32 cellular contexts compared by ENCODE assay signal in the genomic region with DNA sequence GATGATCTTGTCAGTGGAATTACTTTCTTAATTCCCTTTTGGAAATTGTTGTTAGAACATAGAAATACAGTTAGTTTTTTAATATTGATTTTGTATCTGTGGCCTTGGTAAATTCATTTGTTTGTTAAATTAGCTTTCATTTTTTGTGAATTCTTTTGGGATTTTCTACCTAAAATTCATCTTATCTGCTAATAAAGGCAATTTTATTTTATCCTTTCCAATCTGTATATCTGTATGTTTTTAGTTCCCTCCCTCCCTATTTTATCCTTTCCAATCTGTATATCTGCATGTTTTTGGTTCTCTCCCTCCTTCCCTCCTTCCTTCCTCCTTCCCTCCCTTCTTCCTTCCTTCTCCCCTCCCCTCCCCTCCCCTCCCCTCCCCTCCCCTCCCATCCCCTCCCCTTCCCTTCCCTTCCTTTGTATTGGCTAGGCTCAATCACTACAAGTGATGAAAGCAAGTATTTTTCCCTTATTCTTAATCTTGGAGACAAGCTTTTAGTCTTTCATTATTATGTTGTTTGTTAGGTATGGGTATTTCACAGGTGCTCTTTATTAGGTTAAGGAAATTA.
A peak's percentile ranks its signal among the peaks of the same experiment; 100 is the strongest.
DNase-seq lines count a peak whose midpoint lies in the region; ATAC-seq, FAIRE-seq and TF ChIP-seq lines count a peak whose summit lies in the region.
"Had no signal": no experiment of that assay in that cellular context is flagged by ENCODE, and none has a peak within 500 bp of the region (broad histone marks: within the 10 kb centered on the region; RNA-seq: fewer than 3 reads in every experiment).

No MANE protein-coding gene starts in this region.

- TF ChIP-seq POLR2A in HepG2 (IDR thresholded peaks at IDR 0.05; ENCODE audit: insufficient read depth in 1 of 2, low read depth in 2 of 2, low read length in 2 of 2), result no peak
- TF ChIP-seq POLR2A in right lobe of liver (IDR thresholded peaks at IDR 0.05), result no peak
- no peak for TF ChIP-seq POLR2A in K562 (conservative IDR thresholded peaks at IDR 0.05)
- TF ChIP-seq POLR2A in transverse colon (IDR thresholded peaks at IDR 0.05), result no peak

- no peak for DNase-seq in HepG2 (ENCODE audit: low spot score)
- DNase-seq in right lobe of liver, result no peak
- DNase-seq in K562 (ENCODE audit: extremely low read depth in 1 of 4, low spot score in 3 of 4), result no peak
- DNase-seq in OCI-M2 (lab: John Stamatoyannopoulos, UW; ENCODE audit: unreplicated experiment), result no peak
- DNase-seq in transverse colon, result no peak
- DNase-seq: 8988T; ACHN; AML-193; BE2C; C1 segment of cervical spinal cord; Caco-2; Calu3; CD4-positive, alpha-beta memory T cell; CD4-positive, alpha-beta T cell; CD4-positive, CD25-positive, alpha-beta regulatory T cell; CD8-positive, alpha-beta memory T cell; CD8-positive, alpha-beta T cell; COR-L47; DMS 273 treated with DMSO at 0.1 percent for 48 hours; DMS153; DMS53; DMS79; DMS79 treated with DMSO at 0.1 percent for 48 hours; DND-41; EL had no signal

- H2AFZ ChIP-seq in HepG2 (ENCODE audit: low read length) (no peak overlapping the region), K562 (ENCODE audit: low read depth, low read length) (no peak overlapping the region)

- BruUV-seq in HepG2 (replicated peaks; lab: Mats Ljungman, UMichigan) (no TSS peak), K562 (replicated peaks; lab: Mats Ljungman, UMichigan) (no TSS peak)

- no peak for FAIRE-seq in HepG2 (lab: Jason Lieb, UNC)
- FAIRE-seq in A204.1 (lab: Jason Lieb, UNC), result peak; percentile 41
- no peak for FAIRE-seq in K562 (lab: Jason Lieb, UNC)
- FAIRE-seq: A549, D721Med had no signal

- H3K4me3 ChIP-seq in HepG2 (replicated peaks in 1 of 3; ENCODE audit: insufficient read depth in 1 of 3, low read depth in 2 of 3, low read length in 3 of 3) (no peak overlapping the region), right lobe of liver (no peak overlapping the region), K562 (no peak overlapping the region), transverse colon (no peak overlapping the region)
- H3K4me3 ChIP-seq: A549; BLaER1; BLaER1 treated with 17β-estradiol and CSF1 and Interleukin-3, amounts not matched to agents 10 nM and 100 nM had no signal

- no peaks in the 10 kb centered on the region for H3K4me1 ChIP-seq in HepG2 (ENCODE audit: insufficient read depth, low read length)
- H3K4me1 ChIP-seq in right lobe of liver, result no peaks in the 10 kb centered on the region
- H3K4me1 ChIP-seq in K562 (replicated peaks in 1 of 2; ENCODE audit: control insufficient read depth in 2 of 2, insufficient read depth in 2 of 2, low read length in 2 of 2), result no peaks in the 10 kb centered on the region
- no peaks in the 10 kb centered on the region for H3K4me1 ChIP-seq in transverse colon
- H3K4me1 ChIP-seq: A549; BE2C; BLaER1; BLaER1 treated with 17β-estradiol and CSF1 and Interleukin-3, amounts not matched to agents 10 nM and 100 nM; Caco-2 had no signal

- no peaks in the 10 kb centered on the region; a peak in 1 of 5 replicates for H3K36me3 ChIP-seq in HepG2 (replicated peaks in 1 of 2; ENCODE audit: control insufficient read depth in 1 of 2, insufficient read depth in 2 of 2, low read length in 2 of 2)
- H3K36me3 ChIP-seq in right lobe of liver, result no peaks in the 10 kb centered on the region
- no peaks in the 10 kb centered on the region for H3K36me3 ChIP-seq in K562 (ENCODE audit: control insufficient read depth, insufficient read depth, low read length)
- H3K36me3 ChIP-seq in transverse colon, result no peaks in the 10 kb centered on the region
- H3K36me3 ChIP-seq: BE2C; BLaER1; BLaER1 treated with 17β-estradiol and CSF1 and Interleukin-3, amounts not matched to agents 10 nM and 100 nM had no signal

- H3K79me2 ChIP-seq in HepG2 (ENCODE audit: insufficient read depth, low read length), result no peaks in the 10 kb centered on the region
- H3K79me2 ChIP-seq in K562 (ENCODE audit: control insufficient read depth, insufficient read depth, low read length), result no peaks in the 10 kb centered on the region

- H3K9me1 ChIP-seq in K562 (ENCODE audit: control insufficient read depth, insufficient read depth, low read length), result no peaks in the 10 kb centered on the region

- no peaks in the 10 kb centered on the region for H3K9me3 ChIP-seq in HepG2 (ENCODE audit: low read length)
- H3K9me3 ChIP-seq in right lobe of liver, result no peaks in the 10 kb centered on the region
- no peaks in the 10 kb centered on the region for H3K9me3 ChIP-seq in K562 (replicated peaks; ENCODE audit: control insufficient read depth, insufficient read depth, low read depth, low read length)
- H3K9me3 ChIP-seq in transverse colon, result no peaks in the 10 kb centered on the region
- H3K9me3 ChIP-seq: A549, BE2C, BLaER1 had no signal

- no peak for TF ChIP-seq EP300 in HepG2 (IDR thresholded peaks at IDR 0.05; ENCODE audit: low read depth in 2 of 2, low read length in 2 of 2)
- TF ChIP-seq EP300 in HepG2 (CRISPR knock-in tag; IDR thresholded peaks at IDR 0.05; ENCODE audit: borderline replicate concordance), result no peak
- TF ChIP-seq EP300 in K562 (IDR thresholded peaks at IDR 0.05; ENCODE audit: low read length), result no peak
- no peak for TF ChIP-seq EP300 in transverse colon (IDR thresholded peaks at IDR 0.05; ENCODE audit: low read depth)

- intact Hi-C loops in HepG2 (cut with micrococcal nuclease; ENCODE audit: unreplicated experiment) (no loop called here), right lobe of liver (cut with DNase I) (no loop called here), K562 (cut with micrococcal nuclease) (no loop called here), transverse colon (cut with DNase I; ENCODE audit: low total_unique reads) (no loop called here)

- CTCF ChIA-PET in HepG2 (lab: Yijun Ruan, JAX; ENCODE audit: low intra/inter-chr PET ratio, low total read pairs), result no interaction called here
- CTCF ChIA-PET in K562 (lab: Yijun Ruan, JAX; ENCODE audit: low intra/inter-chr PET ratio), result no interaction called here

- H3K27ac ChIP-seq in HepG2 (ENCODE audit: extremely low read length, insufficient read depth, low read length) (no peak overlapping the region), right lobe of liver (no peak overlapping the region), K562 (ENCODE audit: extremely low read depth, low read depth, low read length) (no peak overlapping the region), transverse colon (no peak overlapping the region)
- H3K27ac ChIP-seq: 22Rv1; A549; BLaER1; BLaER1 treated with 17β-estradiol and CSF1 and Interleukin-3, amounts not matched to agents 10 nM and 100 nM; C4-2B had no signal

- H3K27me3 ChIP-seq in HepG2 (ENCODE audit: control insufficient read depth in 1 of 2, insufficient read depth in 2 of 2, low read length in 2 of 2) (no peaks in the 10 kb centered on the region), right lobe of liver (no peaks in the 10 kb centered on the region), K562 (ENCODE audit: control insufficient read depth in 2 of 2, insufficient read depth in 2 of 2, low read length in 2 of 2) (no peaks in the 10 kb centered on the region), transverse colon (no peaks in the 10 kb centered on the region)
- H3K27me3 ChIP-seq: BE2C; BLaER1; BLaER1 treated with 17β-estradiol and CSF1 and Interleukin-3, amounts not matched to agents 10 nM and 100 nM had no signal

- in situ Hi-C loops in HepG2 (cut with HindIII; ENCODE audit: extremely low pct_ligation_motif_present, low pct_unique_long_range_greater_than_20kb) (no loop called here), K562 (cut with MboI) (no loop called here), transverse colon (cut with MboI; ENCODE audit: low pct_ligation_motif_present in 1 of 4, low pct_unique_long_range_greater_than_20kb in 1 of 4, low sequenced_read_pairs in 3 of 4) (no loop called here)

- TF ChIP-seq CTCF in HepG2 (CRISPR knock-in tag; IDR thresholded peaks at IDR 0.05) (no peak), right lobe of liver (IDR thresholded peaks at IDR 0.05) (no peak), K562 (IDR thresholded peaks at IDR 0.05 in 2 of 3, conservative IDR thresholded peaks at IDR 0.05 in 1 of 3; ENCODE audit: insufficient read depth in 2 of 3, low read depth in 1 of 3, low read length in 3 of 3) (no peak), transverse colon (IDR thresholded peaks at IDR 0.05) (no peak)

- no peak for TF ChIP-seq RAD21 in HepG2 (CRISPR knock-in tag; IDR thresholded peaks at IDR 0.05)
- TF ChIP-seq RAD21 in K562 (CRISPR knock-in tag; conservative IDR thresholded peaks at IDR 0.05 in 1 of 2, IDR thresholded peaks at IDR 0.05 in 1 of 2), result no peak

- POLR2A ChIA-PET in HepG2 (lab: Yijun Ruan, JAX) (no interaction called here), K562 (lab: Yijun Ruan, JAX) (no interaction called here)

- H3K4me2 ChIP-seq in HepG2 (ENCODE audit: low read depth, low read length), result no peak overlapping the region
- no peak overlapping the region for H3K4me2 ChIP-seq in K562 (ENCODE audit: insufficient read depth, low read length)
- H3K4me2 ChIP-seq: A549; BLaER1; BLaER1 treated with 17β-estradiol and CSF1 and Interleukin-3, amounts not matched to agents 10 nM and 100 nM had no signal

- H3K9ac ChIP-seq in HepG2 (ENCODE audit: insufficient read depth, low read depth, low read length) (no peak overlapping the region), K562 (ENCODE audit: insufficient read depth in 1 of 2, low read depth in 2 of 2, low read length in 2 of 2) (no peak overlapping the region)
- H3K9ac ChIP-seq: BLaER1; BLaER1 treated with 17β-estradiol and CSF1 and Interleukin-3, amounts not matched to agents 10 nM and 100 nM had no signal

- ATAC-seq in HepG2, result no peak
- ATAC-seq in right lobe of liver, result no peak
- ATAC-seq in K562, result no peak
- ATAC-seq: A549; CD8-positive, alpha-beta T cell had no signal

- no peaks in the 10 kb centered on the region for H4K20me1 ChIP-seq in HepG2 (ENCODE audit: insufficient read depth, low read length)
- H4K20me1 ChIP-seq in K562 (replicated peaks; ENCODE audit: control insufficient read depth, insufficient read depth, low read length), result no peaks in the 10 kb centered on the region
- H4K20me1 ChIP-seq: BLaER1; BLaER1 treated with 17β-estradiol and CSF1 and Interleukin-3, amounts not matched to agents 10 nM and 100 nM had no signal

TF ChIP-seq in HepG2, 621 proteins besides CTCF, POLR2A, EP300 and RAD21 (continues in another document):
- TF ChIP-seq, protein P1, sequence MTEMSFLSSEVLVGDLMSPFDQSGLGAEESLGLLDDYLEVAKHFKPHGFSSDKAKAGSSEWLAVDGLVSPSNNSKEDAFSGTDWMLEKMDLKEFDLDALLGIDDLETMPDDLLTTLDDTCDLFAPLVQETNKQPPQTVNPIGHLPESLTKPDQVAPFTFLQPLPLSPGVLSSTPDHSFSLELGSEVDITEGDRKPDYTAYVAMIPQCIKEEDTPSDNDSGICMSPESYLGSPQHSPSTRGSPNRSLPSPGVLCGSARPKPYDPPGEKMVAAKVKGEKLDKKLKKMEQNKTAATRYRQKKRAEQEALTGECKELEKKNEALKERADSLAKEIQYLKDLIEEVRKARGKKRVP (CRISPR knock-in tag; IDR thresholded peaks at IDR 0.05), result no peak

TF ChIP-seq in K562, 482 proteins besides CTCF, POLR2A, EP300 and RAD21:
- peak; percentile 53 for TF ChIP-seq PCBP1 (IDR thresholded peaks at IDR 0.05; ENCODE audit: low read depth, low read length, poor library complexity, severe bottlenecking)
- no peak for TF ChIP-seq SMAD3 (CRISPR knock-in tag; conservative IDR thresholded peaks at IDR 0.05)
- peak; percentile 69 for TF ChIP-seq PCBP2 (IDR thresholded peaks at IDR 0.05; ENCODE audit: low read depth, low read length, poor library complexity, severe bottlenecking)
